In genomic region chr6:36820700-36821580, GRCh38 we compare ENCODE assay signal across 12 cellular contexts. TPM values are rescaled to one million over a fixed set of nuclear protein-coding genes. Genes with fewer than 3 reads are reported as not detected.
DNase-seq lines count a peak whose midpoint lies in the region; ATAC-seq and TF ChIP-seq lines count a peak whose summit lies in the region.
"Had no signal": no experiment of that assay in that cellular context is flagged by ENCODE, and none has a peak within 500 bp of the region (broad histone marks: within the 10 kb centered on the region; RNA-seq: fewer than 3 reads in every experiment).

No MANE protein-coding gene starts in this region.

- no peaks in the 10 kb centered on the region for H3K36me3 ChIP-seq in psoas muscle (ENCODE audit: insufficient read depth in 1 of 2, low read depth in 1 of 2)
- H3K36me3 ChIP-seq: tibial nerve had no signal

- ATAC-seq in activated naive CD8-positive, alpha-beta T cell treated with anti-CD3 and anti-CD28 coated beads, Interleukin-2, amount 10 ng/mL, durations not matched to agents 7 days and 5 days (ENCODE audit: low read depth), result no peak
- ATAC-seq in activated naive CD8-positive, alpha-beta T cell treated with anti-CD3 and anti-CD28 coated beads, Interleukin-2, amount 50 U/mL, for 24 hours, result no peak
- ATAC-seq in WTC11, result peak; percentile 40
- no peak for ATAC-seq in psoas muscle
- no peak for ATAC-seq in GM21367 (IDR thresholded peaks at IDR 0.05; ENCODE audit: unreplicated experiment)

- 71 to 85% (median 80%) methylated on average over 12 of the region's 12 CpGs for WGBS in psoas muscle, 3 donors

- CTCF ChIA-PET in WTC11 (lab: Charles Lee), result interaction anchor here (1.2 to 1.7 kb wide), 2 partner anchors 31 to 52 kb away, joined by 4 to 5 read pairs; no protein-coding TSS in a partner anchor

- H3K4me1 Mint-ChIP-seq in activated naive CD8-positive, alpha-beta T cell treated with anti-CD3 and anti-CD28 coated beads, Interleukin-2, amount 10 ng/mL, durations not matched to agents 7 days and 5 days, result peaks cover 17% of the 10 kb centered on the region
- no peaks in the 10 kb centered on the region for H3K4me1 Mint-ChIP-seq in activated naive CD8-positive, alpha-beta T cell treated with anti-CD3 and anti-CD28 coated beads, Interleukin-2, amount 50 U/mL, for 24 hours
- H3K4me1 Mint-ChIP-seq in WTC11, result peaks cover 22% of the 10 kb centered on the region

- TF ChIP-seq CTCF in WTC11 (IDR thresholded peaks at IDR 0.05), result no peak
- no peak for TF ChIP-seq CTCF in psoas muscle (IDR thresholded peaks at IDR 0.05)

- H3K27me3 Mint-ChIP-seq in activated naive CD8-positive, alpha-beta T cell treated with anti-CD3 and anti-CD28 coated beads, Interleukin-2, amount 10 ng/mL, durations not matched to agents 7 days and 5 days, result peaks cover 12% of the 10 kb centered on the region
- no peaks in the 10 kb centered on the region for H3K27me3 Mint-ChIP-seq in activated naive CD8-positive, alpha-beta T cell treated with anti-CD3 and anti-CD28 coated beads, Interleukin-2, amount 50 U/mL, for 24 hours
- H3K27me3 Mint-ChIP-seq in WTC11 (ENCODE audit: low read depth), result no peaks in the 10 kb centered on the region
- H3K27me3 Mint-ChIP-seq: activated naive CD8-positive, alpha-beta T cell had no signal

- peak overlapping the region; percentile 2 for H3K27ac Mint-ChIP-seq in activated naive CD8-positive, alpha-beta T cell treated with anti-CD3 and anti-CD28 coated beads, Interleukin-2, amount 10 ng/mL, durations not matched to agents 7 days and 5 days
- no peak overlapping the region for H3K27ac Mint-ChIP-seq in activated naive CD8-positive, alpha-beta T cell treated with anti-CD3 and anti-CD28 coated beads, Interleukin-2, amount 50 U/mL, for 24 hours
- H3K27ac Mint-ChIP-seq in WTC11, result no peak overlapping the region
- H3K27ac Mint-ChIP-seq: activated naive CD8-positive, alpha-beta T cell had no signal

- no peaks in the 10 kb centered on the region for H3K9me3 ChIP-seq in psoas muscle
- H3K9me3 ChIP-seq: tibial nerve had no signal

- no peak for DNase-seq in activated naive CD8-positive, alpha-beta T cell treated with anti-CD3 and anti-CD28 coated beads, Interleukin-2, amount 10 ng/mL, durations not matched to agents 7 days and 5 days
- DNase-seq in activated naive CD8-positive, alpha-beta T cell treated with anti-CD3 and anti-CD28 coated beads, Interleukin-2, amount 50 U/mL, for 24 hours, result no peak
- DNase-seq in WTC11 (ENCODE audit: low spot score) (peak; percentile 35), foreskin melanocyte (peak; percentile 91), stromal cell of bone marrow (ENCODE audit: low read depth) (peak; percentile 31), psoas muscle (no peak), T-helper 2 cell (no peak)
- DNase-seq: activated CD4-positive, CD25-positive, alpha-beta regulatory T cell treated with anti-CD3 and anti-CD28 coated beads, Interleukin-2, amount 50 U/mL, for 72 hours; stimulated activated CD4-positive, alpha-beta T cell treated with anti-CD3 and anti-CD28 coated beads, Interleukin-2, amount 100 ng/mL, for 24 hours had no signal

- peaks cover 3% of the 10 kb centered on the region for H3K4me1 ChIP-seq in psoas muscle

- H3K4me3 ChIP-seq in psoas muscle, result no peak overlapping the region
- H3K4me3 ChIP-seq: tibial nerve had no signal

- no peaks in the 10 kb centered on the region for H3K27me3 ChIP-seq in psoas muscle (ENCODE audit: insufficient read depth in 3 of 3, low read length in 2 of 3)
- H3K27me3 ChIP-seq: tibial nerve had no signal

- no peak overlapping the region for H3K27ac ChIP-seq in psoas muscle
- H3K27ac ChIP-seq: tibial nerve had no signal

- H3K9me3 Mint-ChIP-seq in activated naive CD8-positive, alpha-beta T cell treated with anti-CD3 and anti-CD28 coated beads, Interleukin-2, amount 10 ng/mL, durations not matched to agents 7 days and 5 days, result no peaks in the 10 kb centered on the region
- H3K9me3 Mint-ChIP-seq in activated naive CD8-positive, alpha-beta T cell treated with anti-CD3 and anti-CD28 coated beads, Interleukin-2, amount 50 U/mL, for 24 hours, result no peaks in the 10 kb centered on the region
- no peaks in the 10 kb centered on the region for H3K9me3 Mint-ChIP-seq in WTC11

- POLR2A ChIA-PET in activated naive CD8-positive, alpha-beta T cell treated with anti-CD3 and anti-CD28 coated beads, Interleukin-2, amount 10 ng/mL, durations not matched to agents 7 days and 5 days (lab: Charles Lee), result no interaction called here
- POLR2A ChIA-PET in WTC11 (lab: Charles Lee), result interaction anchor here (0.7 kb wide), 2 partner anchors 60 to 65 kb away, joined by 4 to 6 read pairs; no protein-coding TSS in a partner anchor

- no peak overlapping the region for H3K4me3 Mint-ChIP-seq in activated naive CD8-positive, alpha-beta T cell treated with anti-CD3 and anti-CD28 coated beads, Interleukin-2, amount 10 ng/mL, durations not matched to agents 7 days and 5 days
- no peak overlapping the region for H3K4me3 Mint-ChIP-seq in activated naive CD8-positive, alpha-beta T cell treated with anti-CD3 and anti-CD28 coated beads, Interleukin-2, amount 50 U/mL, for 24 hours
- no peak overlapping the region for H3K4me3 Mint-ChIP-seq in WTC11
- H3K4me3 Mint-ChIP-seq: activated naive CD8-positive, alpha-beta T cell had no signal

- H3K36me3 Mint-ChIP-seq in activated naive CD8-positive, alpha-beta T cell treated with anti-CD3 and anti-CD28 coated beads, Interleukin-2, amount 10 ng/mL, durations not matched to agents 7 days and 5 days, result no peaks in the 10 kb centered on the region
- no peaks in the 10 kb centered on the region for H3K36me3 Mint-ChIP-seq in activated naive CD8-positive, alpha-beta T cell treated with anti-CD3 and anti-CD28 coated beads, Interleukin-2, amount 50 U/mL, for 24 hours (ENCODE audit: low read depth)
- H3K36me3 Mint-ChIP-seq in WTC11, result no peaks in the 10 kb centered on the region
- H3K36me3 Mint-ChIP-seq: activated naive CD8-positive, alpha-beta T cell had no signal

- intact Hi-C loops in psoas muscle (cut with DNase I), result no loop called here

TF ChIP-seq in WTC11, 78 proteins besides CTCF, POLR2A, EP300 and RAD21:
- no peak for TF ChIP-seq MYBL2 (CRISPR knock-in tag; IDR thresholded peaks at IDR 0.05)
- TF ChIP-seq NR3C1 (CRISPR knock-in tag; conservative IDR thresholded peaks at IDR 0.05; ENCODE audit: low read depth), result no peak
- 0 out of 2 replicates have a peak, but pooled peaks have one; percentile 17 for TF ChIP-seq PRDM15 (CRISPR knock-in tag; IDR thresholded peaks at IDR 0.05)
- TF ChIP-seq ATF1 (CRISPR knock-in tag; IDR thresholded peaks at IDR 0.05), result no peak
- TF ChIP-seq STAT6 (CRISPR knock-in tag; conservative IDR thresholded peaks at IDR 0.05; ENCODE audit: low read depth), result no peak
- no peak for TF ChIP-seq TCF7 (CRISPR knock-in tag; IDR thresholded peaks at IDR 0.05; ENCODE audit: low read depth)

RNA-seq across cellular contexts. Expression of gene CPNE5, which starts 18.3 kb away (rescaled TPM):
- total RNA-seq in activated naive CD8-positive, alpha-beta T cell treated with anti-CD3 and anti-CD28 coated beads, Interleukin-2, amount 10 ng/mL, durations not matched to agents 7 days and 5 days, result 1 to 10 TPM in 1 of 2 experiments, under 1 TPM in 1; 0.99 to 1.3 TPM
- total RNA-seq in WTC11 (2021), result 0.44 to 0.71 TPM (median 0.48 TPM) in 3 replicates
- total RNA-seq in psoas muscle, result 1 to 10 TPM in 2 of 4 donors, under 1 TPM in 2; 0.27 to 1.1 (median 0.72) TPM
- polyA plus RNA-seq in psoas muscle, result 1 to 10 TPM in 1 of 3 donors, under 1 TPM in 2; 0.03 to 1.7 (median 0.10) TPM

RNA-seq across cellular contexts. Expression of gene PPIL1, which starts 53.7 kb away (rescaled TPM):
- 10 to 100 TPM; 18.5 to 19.9 TPM for total RNA-seq in activated naive CD8-positive, alpha-beta T cell treated with anti-CD3 and anti-CD28 coated beads, Interleukin-2, amount 10 ng/mL, durations not matched to agents 7 days and 5 days
- total RNA-seq in WTC11 (2021) (64.2 to 69.8 TPM (median 66.6 TPM) in 3 replicates), psoas muscle (10 to 100 TPM; 20.9 to 38.8 (median 22.1) TPM)
- 10 to 100 TPM; 18.1 to 92.3 (median 40.4) TPM for polyA plus RNA-seq in psoas muscle

Comparison
In these comparisons a context has a peak if more than half of its experiments do, and no peak if none do; other contexts are left out.
1. DNase-seq: peak in WTC11 (single experiment), foreskin melanocyte (single experiment) and stromal cell of bone marrow (single experiment); none in activated naive CD8-positive, alpha-beta T cell treated with anti-CD3 and anti-CD28 coated beads, Interleukin-2, amount 10 ng/mL, durations not matched to agents 7 days and 5 days (single experiment), activated naive CD8-positive, alpha-beta T cell treated with anti-CD3 and anti-CD28 coated beads, Interleukin-2, amount 50 U/mL, for 24 hours (single experiment), psoas muscle (0 of 2) and T-helper 2 cell (0 of 5).